ENCODE assay signal across 8 cellular contexts in the genomic region with DNA sequence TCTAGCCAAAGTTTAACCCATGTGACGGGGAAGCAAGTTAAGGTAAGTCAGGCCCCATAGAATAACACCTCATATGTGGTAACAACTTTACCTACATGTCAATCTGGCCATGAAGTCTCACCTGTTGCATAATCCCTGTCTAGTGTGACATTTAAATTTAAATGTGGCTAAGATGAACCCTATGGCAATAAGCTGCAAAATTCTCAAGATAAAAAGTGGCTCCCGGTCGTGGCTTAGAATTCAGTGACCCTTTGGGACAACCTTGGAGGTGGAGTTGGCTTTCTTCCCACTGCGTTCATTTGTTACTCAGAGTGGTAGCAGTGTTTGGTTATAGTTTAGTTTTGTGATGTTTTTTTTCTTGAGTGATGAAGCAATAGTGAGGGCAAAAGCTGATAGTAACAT.
DNase-seq lines count a peak whose midpoint lies in the region; ATAC-seq lines count a peak whose summit lies in the region.

No MANE protein-coding gene starts in this region.

- no peak overlapping the region for H3K9ac ChIP-seq in muscle layer of colon (ENCODE audit: low read length)

- H3K36me3 ChIP-seq in muscle layer of colon (ENCODE audit: insufficient read depth, low read length): no peaks in the 10 kb centered on the region

- H3K27me3 Mint-ChIP-seq in stimulated activated naive CD8-positive, alpha-beta T cell treated with anti-CD3 and anti-CD28 coated beads, Interleukin-15, Interleukin-2, amounts not matched to agents 100 ng/mL and 50 ng/mL, for 24 hours: no peaks in the 10 kb centered on the region
- H3K27me3 Mint-ChIP-seq in central memory CD8-positive, alpha-beta T cell: no peaks in the 10 kb centered on the region

- no peaks in the 10 kb centered on the region for H3K27me3 ChIP-seq in muscle layer of colon (ENCODE audit: control insufficient read depth in 1 of 2, insufficient read depth in 2 of 2, low read length in 2 of 2)

- H3K4me1 Mint-ChIP-seq in stimulated activated naive CD8-positive, alpha-beta T cell treated with anti-CD3 and anti-CD28 coated beads, Interleukin-15, Interleukin-2, amounts not matched to agents 100 ng/mL and 50 ng/mL, for 24 hours (ENCODE audit: low read depth): peaks cover 90% of the 10 kb centered on the region
- peaks cover 47% of the 10 kb centered on the region for H3K4me1 Mint-ChIP-seq in central memory CD8-positive, alpha-beta T cell

- peak overlapping the region; percentile 93 for H3K27ac Mint-ChIP-seq in stimulated activated naive CD8-positive, alpha-beta T cell treated with anti-CD3 and anti-CD28 coated beads, Interleukin-15, Interleukin-2, amounts not matched to agents 100 ng/mL and 50 ng/mL, for 24 hours
- H3K27ac Mint-ChIP-seq in central memory CD8-positive, alpha-beta T cell (ENCODE audit: low read depth): peak overlapping the region; percentile 88

- peak overlapping the region; percentile 91 for H3K27ac ChIP-seq in muscle layer of colon (ENCODE audit: low read depth, low read length)

- no peaks in the 10 kb centered on the region for H3K9me3 ChIP-seq in muscle layer of colon (ENCODE audit: low read length)

- no peak for ATAC-seq in stimulated activated naive CD8-positive, alpha-beta T cell treated with anti-CD3 and anti-CD28 coated beads, Interleukin-15, Interleukin-2, amounts not matched to agents 100 U/mL and 50 U/mL, for 24 hours
- no peak for ATAC-seq in central memory CD8-positive, alpha-beta T cell (replicated peaks; ENCODE audit: extremely low read depth, poor library complexity, severe bottlenecking)
- ATAC-seq in HG02884 (IDR thresholded peaks at IDR 0.05; ENCODE audit: unreplicated experiment): no peak

- peaks cover 46% of the 10 kb centered on the region for H3K4me1 ChIP-seq in muscle layer of colon (ENCODE audit: insufficient read depth, low read length)

- H3K4me3 Mint-ChIP-seq in stimulated activated naive CD8-positive, alpha-beta T cell treated with anti-CD3 and anti-CD28 coated beads, Interleukin-15, Interleukin-2, amounts not matched to agents 100 ng/mL and 50 ng/mL, for 24 hours: peak overlapping the region; percentile 76
- H3K4me3 Mint-ChIP-seq in central memory CD8-positive, alpha-beta T cell: peak overlapping the region; percentile 63

- no peaks in the 10 kb centered on the region for H3K9me3 Mint-ChIP-seq in stimulated activated naive CD8-positive, alpha-beta T cell treated with anti-CD3 and anti-CD28 coated beads, Interleukin-15, Interleukin-2, amounts not matched to agents 100 ng/mL and 50 ng/mL, for 24 hours
- no peaks in the 10 kb centered on the region for H3K9me3 Mint-ChIP-seq in central memory CD8-positive, alpha-beta T cell

- peaks cover 55% of the 10 kb centered on the region for H3K36me3 Mint-ChIP-seq in stimulated activated naive CD8-positive, alpha-beta T cell treated with anti-CD3 and anti-CD28 coated beads, Interleukin-15, Interleukin-2, amounts not matched to agents 100 ng/mL and 50 ng/mL, for 24 hours (ENCODE audit: low read depth)
- peaks cover 8% of the 10 kb centered on the region for H3K36me3 Mint-ChIP-seq in central memory CD8-positive, alpha-beta T cell (ENCODE audit: insufficient read depth)

- DNase-seq in stimulated activated naive CD8-positive, alpha-beta T cell treated with anti-CD3 and anti-CD28 coated beads, Interleukin-15, Interleukin-2, amounts not matched to agents 100 U/mL and 50 U/mL, for 24 hours: no peak
- DNase-seq in central memory CD8-positive, alpha-beta T cell (ENCODE audit: low spot score in 2 of 2): no peak
- DNase-seq in NCI-H187 treated with DMSO at 0.1 percent for 48 hours (lab: John Stamatoyannopoulos, UW) (no peak), NCI-H82 (lab: John Stamatoyannopoulos, UW) (no peak)
- DNase-seq in activated CD4-positive, CD25-positive, alpha-beta regulatory T cell (lab: John Stamatoyannopoulos, UW): no peak

- H3K4me3 ChIP-seq in muscle layer of colon (ENCODE audit: low read depth in 1 of 2, low read length in 2 of 2): peak overlapping the region in 1 of 2 donors; percentile 14
